Comparison of ENCODE assay signal across 20 cellular contexts in genomic region chr18:70991577-70991976, GRCh38.
DNase-seq lines count a peak whose midpoint lies in the region; ATAC-seq and TF ChIP-seq lines count a peak whose summit lies in the region.
"Had no signal": no experiment of that assay in that cellular context is flagged by ENCODE, and none has a peak within 500 bp of the region (broad histone marks: within the 10 kb centered on the region; RNA-seq: fewer than 3 reads in every experiment).

No MANE protein-coding gene starts in this region.

- no peaks in the 10 kb centered on the region for H3K79me2 ChIP-seq in PC-3 (ENCODE audit: low read length)

- H3K4me3 ChIP-seq in AG04450 (ENCODE audit: low read depth, low read length) (no peak overlapping the region), PC-3 (ENCODE audit: low read length) (no peak overlapping the region), astrocyte of the spinal cord (ENCODE audit: low read depth, low read length) (no peak overlapping the region), fibroblast of pulmonary artery (replicated peaks; ENCODE audit: low read depth, low read length) (no peak overlapping the region), psoas muscle (no peak overlapping the region)
- H3K4me3 ChIP-seq: MG63, SK-N-MC had no signal

- in situ Hi-C loops in astrocyte of the spinal cord (cut with HindIII; ENCODE audit: low sequenced_read_pairs) = no loop called here

- no peak overlapping the region for H3K27ac ChIP-seq in AG04450 (ENCODE audit: low read depth, low read length)
- H3K27ac ChIP-seq in PC-3 (ENCODE audit: low read length) = no peak overlapping the region
- no peak overlapping the region for H3K27ac ChIP-seq in psoas muscle
- H3K27ac ChIP-seq: SK-N-MC had no signal

- TF ChIP-seq CTCF in AG04450 (IDR thresholded peaks at IDR 0.05; ENCODE audit: low read depth, low read length) (no peak), PC-3 (conservative IDR thresholded peaks at IDR 0.05; ENCODE audit: low read depth, low read length) (no peak), astrocyte of the spinal cord (IDR thresholded peaks at IDR 0.05; ENCODE audit: low read depth, low read length) (no peak), fibroblast of pulmonary artery (IDR thresholded peaks at IDR 0.05; ENCODE audit: low read length, missing control alignments) (no peak), psoas muscle (IDR thresholded peaks at IDR 0.05) (no peak)

- DNase-seq in AG04450 (ENCODE audit: low read depth, low spot score) (peak; percentile 4), PC-3 (peak; percentile 26), astrocyte of the spinal cord (ENCODE audit: low read depth, low spot score) (peak; percentile 11), fibroblast of pulmonary artery (ENCODE audit: low read depth) (peak; percentile 40), left cardiac atrium (no peak), left lobe of liver (ENCODE audit: low spot score) (no peak), D341Med (ENCODE audit: low spot score) (no peak), psoas muscle (no peak)
- DNase-seq: BE2C, DMS79, Kasumi-1, MG63, NCI-H1048, NCI-H1417 treated with DMSO at 0.1 percent for 48 hours, NCI-H187, NCI-H510A treated with DMSO at 0.1 percent for 48 hours, NCI-H774, OCI-M1, SHP77 had no signal

- no peaks in the 10 kb centered on the region for H3K27me3 ChIP-seq in AG04450 (ENCODE audit: control insufficient read depth, insufficient read depth, low read length)
- H3K27me3 ChIP-seq in PC-3 (ENCODE audit: low read length) = no peaks in the 10 kb centered on the region
- H3K27me3 ChIP-seq in psoas muscle (ENCODE audit: insufficient read depth in 3 of 3, low read length in 2 of 3) = no peaks in the 10 kb centered on the region
- H3K27me3 ChIP-seq: BE2C, MG63 had no signal

- no TSS peak for BruUV-seq in PC-3 (replicated peaks; lab: Mats Ljungman, UMichigan)

- H2AFZ ChIP-seq in PC-3 (ENCODE audit: low read length) = no peak overlapping the region

- no peak overlapping the region for H3K4me2 ChIP-seq in PC-3 (ENCODE audit: low read length)

- intact Hi-C loops in PC-3 (cut with micrococcal nuclease) = no loop called here
- intact Hi-C loops in left cardiac atrium (cut with DNase I) = no loop called here
- intact Hi-C loops in psoas muscle (cut with DNase I) = no loop called here

- POLR2A ChIA-PET in AG04450 (lab: Yijun Ruan, JAX) = no interaction called here
- POLR2A ChIA-PET in PC-3 (lab: Charles Lee; ENCODE audit: unreplicated experiment) = no interaction called here

- no peaks in the 10 kb centered on the region for H3K9me3 ChIP-seq in AG04450 (ENCODE audit: control insufficient read depth, insufficient read depth, low read length)
- H3K9me3 ChIP-seq in PC-3 (ENCODE audit: low read length) = no peaks in the 10 kb centered on the region
- no peaks in the 10 kb centered on the region for H3K9me3 ChIP-seq in psoas muscle
- H3K9me3 ChIP-seq: BE2C, MG63 had no signal

- no peaks in the 10 kb centered on the region for H3F3A ChIP-seq in PC-3 (ENCODE audit: low read length, unreplicated experiment)

- no peak overlapping the region for H3K9ac ChIP-seq in PC-3 (ENCODE audit: low read length)

- no peaks in the 10 kb centered on the region for H3K9me2 ChIP-seq in PC-3 (replicated peaks; ENCODE audit: low read length)

- H3K36me3 ChIP-seq in PC-3 (ENCODE audit: low read depth, low read length) = no peaks in the 10 kb centered on the region
- H3K36me3 ChIP-seq in psoas muscle (ENCODE audit: insufficient read depth in 1 of 2, low read depth in 1 of 2) = no peaks in the 10 kb centered on the region
- H3K36me3 ChIP-seq: BE2C, MG63 had no signal

- H3K4me1 ChIP-seq in PC-3 (ENCODE audit: insufficient read depth, low read length) (no peaks in the 10 kb centered on the region), psoas muscle (no peaks in the 10 kb centered on the region)
- H3K4me1 ChIP-seq: BE2C had no signal

- ATAC-seq in PC-3 = peak; percentile 75
- no peak for ATAC-seq in left cardiac atrium
- ATAC-seq in left lobe of liver = no peak
- no peak for ATAC-seq in psoas muscle

- CTCF ChIA-PET in AG04450 (lab: Charles Lee) = no interaction called here
- CTCF ChIA-PET in PC-3 (lab: Charles Lee) = no interaction called here

- no peaks in the 10 kb centered on the region for H4K20me1 ChIP-seq in PC-3 (ENCODE audit: low read length)

Comparison
In these comparisons a context has a peak if more than half of its experiments do, and no peak if none do; other contexts are left out.
1. DNase-seq: peak in AG04450 (single experiment), PC-3 (single experiment), astrocyte of the spinal cord (single experiment) and fibroblast of pulmonary artery (single experiment); none in left cardiac atrium (single experiment), left lobe of liver (single experiment), D341Med (single experiment) and psoas muscle (0 of 2).